Comparison of ENCODE assay signal across 32 cellular contexts in the genomic region with DNA sequence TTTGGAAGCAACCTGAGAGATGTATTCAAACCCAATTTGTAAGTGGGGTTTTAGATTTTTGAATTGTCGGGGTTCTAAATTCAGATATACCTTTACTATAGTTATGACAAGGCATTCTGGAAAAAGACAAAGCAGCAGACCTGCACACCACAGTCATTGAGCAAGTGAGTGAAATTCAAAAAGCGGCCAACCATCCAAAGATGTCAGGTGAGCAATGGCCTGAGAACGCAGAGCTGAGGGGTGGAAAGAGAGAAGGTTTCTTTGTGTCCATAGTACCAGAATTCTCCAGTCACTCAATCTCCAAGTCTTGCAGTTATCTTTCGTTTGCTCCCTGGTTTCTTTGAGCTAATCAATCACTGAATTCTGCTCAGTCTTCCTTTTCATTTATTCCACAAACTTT. TPM values are rescaled to one million over a fixed set of nuclear protein-coding genes. Genes with fewer than 3 reads are reported as not detected.
"Had no signal": no experiment of that assay in that cellular context is flagged by ENCODE, and none has a peak within 500 bp of the region (broad histone marks: within the 10 kb centered on the region; RNA-seq: fewer than 3 reads in every experiment).

No MANE protein-coding gene starts in this region.

- H3K36me3 ChIP-seq: adrenal gland, brain microvascular endothelial cell, breast epithelium had no signal

- H3K27me3 ChIP-seq: adrenal gland, body of pancreas, brain microvascular endothelial cell, breast epithelium had no signal

- DNase-seq: activated B cell treated with CpG ODN at 0.5 μM for 24 hours; activated CD4-positive, alpha-beta memory T cell treated with anti-CD3 and anti-CD28 coated beads for 36 hours; activated CD4-positive, alpha-beta T cell treated with anti-CD3 and anti-CD28 coated beads for 4 hours; activated CD4-positive, alpha-beta T cell treated with anti-CD3 and anti-CD28 coated beads, Interleukin-2, amount 10 ng/mL, durations not matched to agents 24 days and 14 days; activated CD4-positive, alpha-beta T cell treated with anti-CD3 and anti-CD28 coated beads, Interleukin-2, amount 50 U/mL, for 1 hour; activated CD4-positive, alpha-beta T cell treated with anti-CD3 and anti-CD28 coated beads, Interleukin-2, amount 50 U/mL, for 4 hours; activated CD4-positive, CD25-positive, alpha-beta regulatory T cell treated with anti-CD3 and anti-CD28 coated beads, Interleukin-2, amount 50 U/mL, for 72 hours; activated CD8-positive, alpha-beta memory T cell treated with anti-CD3 and anti-CD28 coated beads, Interleukin-2, amount 50 U/mL, for 4 hours; activated CD8-positive, alpha-beta T cell treated with anti-CD3 and anti-CD28 coated beads for 36 hours; activated effector memory CD4-positive, alpha-beta T cell treated with anti-CD3 and anti-CD28 coated beads, Interleukin-2, amount 50 U/mL, for 16 hours; activated gamma-delta T cell treated with Interleukin-2 at 50 U/mL for 16 hours; activated naive CD4-positive, alpha-beta T cell; activated naive CD4-positive, alpha-beta T cell treated with anti-CD3 and anti-CD28 coated beads for 36 hours; activated naive CD4-positive, alpha-beta T cell treated with anti-CD3 and anti-CD28 coated beads, Interleukin-2, amount 50 U/mL, for 16 hours; activated naive CD8-positive, alpha-beta T cell treated with anti-CD3 and anti-CD28 coated beads for 36 hours; activated T-cell treated with anti-CD3 and anti-CD28 coated beads for 4 hours; activated T-cell treated with anti-CD3 and anti-CD28 coated beads, Interleukin-2, amount 50 U/mL, for 1 hour; activated T-cell treated with anti-CD3 and anti-CD28 coated beads, Interleukin-2, amount 50 U/mL, for 4 hours; activated T-cell treated with anti-CD3 and anti-CD28 coated beads, Interleukin-2, amount 50 U/mL, for 72 hours; adrenal gland; amniotic stem cell; aorta; body of pancreas; brain microvascular endothelial cell; central memory CD4-positive, alpha-beta T cell; T-helper 2 cell; T-helper 9 cell had no signal

- ATAC-seq: activated CD8-positive, alpha-beta T cell treated with anti-CD3 and anti-CD28 coated beads for 36 hours; activated naive CD4-positive, alpha-beta T cell treated with anti-CD3 and anti-CD28 coated beads, Interleukin-2, amount 50 U/mL, for 72 hours; activated T-cell treated with anti-CD3 and anti-CD28 coated beads, Interleukin-2, amount 50 U/mL, for 4 hours; activated T-cell treated with anti-CD3 and anti-CD28 coated beads, Interleukin-2, amount 50 U/mL, for 72 hours; activated T-helper 17 cell treated with anti-CD3 and anti-CD28 coated beads, Interleukin-2, amount 50 U/mL, for 72 hours; body of pancreas had no signal

- H3K9me3 ChIP-seq: adrenal gland, body of pancreas, breast epithelium had no signal

- H3K27ac ChIP-seq: adrenal gland, brain microvascular endothelial cell, VCaP had no signal

- H3K4me3 ChIP-seq: adrenal gland, body of pancreas, breast epithelium had no signal

RNA-seq across cellular contexts. Expression of gene FRK, which starts 1.8 kb away (rescaled TPM):
- total RNA-seq: activated CD4-positive, alpha-beta T cell treated with anti-CD3 and anti-CD28 coated beads, Interleukin-2, amount 10 ng/mL, durations not matched to agents 24 days and 14 days; activated naive CD4-positive, alpha-beta T cell treated with anti-CD3 and anti-CD28 coated beads for 36 hours; activated T-helper 1 cell treated with anti-CD3 and anti-CD28 coated beads, Interleukin-12 subunit alpha, Interleukin-12 subunit beta, Interleukin-2, Interleukin-4 antibody, amounts not matched to agents 30 ng/mL and 10 ng/mL and 1 ng/mL, durations not matched to agents 14 hours and 24 hours and 36 hours had no signal
